In the genomic region with DNA sequence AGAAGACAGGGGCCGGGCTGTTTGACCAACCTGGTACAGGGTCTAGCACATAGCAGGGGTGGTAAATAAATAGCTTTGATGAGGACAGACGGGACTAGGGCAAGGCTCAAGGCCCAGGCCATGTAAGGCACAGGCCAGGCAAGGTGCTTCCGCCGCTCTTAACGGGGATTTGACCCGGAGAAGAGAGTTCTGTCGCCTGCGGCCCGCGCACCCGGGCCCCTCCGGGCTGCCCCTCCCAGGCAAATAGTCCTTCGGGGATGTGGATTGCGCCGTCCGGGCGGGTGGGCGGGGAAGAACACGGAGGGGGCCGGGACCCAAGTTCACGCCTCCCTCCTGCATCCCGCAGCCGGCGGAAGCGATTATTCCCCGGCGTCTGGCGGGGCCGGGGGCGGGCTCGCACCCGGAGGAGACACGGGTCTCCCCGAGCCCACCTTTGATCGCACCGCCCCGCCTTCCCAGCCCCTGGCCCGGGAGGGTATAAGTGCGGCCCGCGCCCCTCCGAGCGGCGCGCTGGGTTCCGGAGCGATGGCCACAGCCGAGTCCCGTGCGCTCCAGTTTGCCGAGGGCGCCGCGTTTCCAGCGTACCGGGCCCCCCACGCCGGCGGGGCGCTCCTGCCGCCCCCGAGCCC, we compare ENCODE assay signal across 8 cellular contexts. TPM values are rescaled to one million over a fixed set of nuclear protein-coding genes. Genes with fewer than 3 reads are reported as not detected.
A peak's percentile ranks its signal among the peaks of the same experiment; 100 is the strongest.
DNase-seq lines count a peak whose midpoint lies in the region; ATAC-seq and TF ChIP-seq lines count a peak whose summit lies in the region.

A gene (plus strand): TSS at position 508 of the 629 bp plus-strand sequence. CDS start 18 bp downstream, at position 526.

- no peaks in the 10 kb centered on the region for H3K9me3 ChIP-seq in right atrium auricular region

- H3K27ac Mint-ChIP-seq in stimulated activated effector memory CD8-positive, alpha-beta T cell treated with anti-CD3 and anti-CD28 coated beads, Interleukin-12 subunit alpha, Interleukin-12 subunit beta, amount 100 ng/mL, for 72 hours: no peak within 1 kb of the TSS

- no peak for TF ChIP-seq CTCF in WI38 (IDR thresholded peaks at IDR 0.05; ENCODE audit: low read depth, low read length)
- TF ChIP-seq CTCF in right atrium auricular region (IDR thresholded peaks at IDR 0.05): no peak

- peak; percentile 32 for ATAC-seq in HG02623 (IDR thresholded peaks at IDR 0.05; ENCODE audit: unreplicated experiment)
- peak; percentile 66 for ATAC-seq in stimulated activated effector memory CD8-positive, alpha-beta T cell treated with anti-CD3 and anti-CD28 coated beads, Interleukin-12 subunit alpha, Interleukin-12 subunit beta, amount 100 ng/mL, for 72 hours

- peaks cover 0 to 9% of the 10 kb centered on the region in 2 donors for H3K4me1 ChIP-seq in right atrium auricular region

- peak within 1 kb of the TSS; percentile 54 for H3K4me3 ChIP-seq in WI38 (ENCODE audit: low read depth, low read length)
- peak within 1 kb of the TSS; percentile 14 to 53 for H3K4me3 ChIP-seq in right atrium auricular region

- H3K4me1 Mint-ChIP-seq in stimulated activated effector memory CD8-positive, alpha-beta T cell treated with anti-CD3 and anti-CD28 coated beads, Interleukin-12 subunit alpha, Interleukin-12 subunit beta, amount 100 ng/mL, for 72 hours: no peaks in the 10 kb centered on the region

- peak; percentile 62 for DNase-seq in activated CD8-positive, alpha-beta memory T cell treated with anti-CD3 and anti-CD28 coated beads for 24 hours
- no peak for DNase-seq in activated CD8-positive, alpha-beta memory T cell treated with anti-CD3 and anti-CD28 coated beads, Interleukin-2, amount 50 U/mL, for 48 hours
- DNase-seq in right atrium auricular region (ENCODE audit: low spot score): no peak
- DNase-seq in stimulated activated effector memory CD8-positive, alpha-beta T cell treated with anti-CD3 and anti-CD28 coated beads, Interleukin-12 subunit alpha, Interleukin-12 subunit beta, amount 100 ng/mL, for 72 hours (ENCODE audit: low spot score in 2 of 2): no peak
- DNase-seq in SK-N-DZ (ENCODE audit: low spot score): no peak
- DNase-seq in NCI-H1092 treated with DMSO at 0.1 percent for 48 hours (lab: John Stamatoyannopoulos, UW): no peak

- peak within 1 kb of the TSS; percentile 69 for H3K4me3 Mint-ChIP-seq in stimulated activated effector memory CD8-positive, alpha-beta T cell treated with anti-CD3 and anti-CD28 coated beads, Interleukin-12 subunit alpha, Interleukin-12 subunit beta, amount 100 ng/mL, for 72 hours

- no peak within 1 kb of the TSS for H3K27ac ChIP-seq in right atrium auricular region

- no peaks in the 10 kb centered on the region for H3K36me3 Mint-ChIP-seq in stimulated activated effector memory CD8-positive, alpha-beta T cell treated with anti-CD3 and anti-CD28 coated beads, Interleukin-12 subunit alpha, Interleukin-12 subunit beta, amount 100 ng/mL, for 72 hours

- no peaks in the 10 kb centered on the region for H3K36me3 ChIP-seq in right atrium auricular region

- H3K9me3 Mint-ChIP-seq in stimulated activated effector memory CD8-positive, alpha-beta T cell treated with anti-CD3 and anti-CD28 coated beads, Interleukin-12 subunit alpha, Interleukin-12 subunit beta, amount 100 ng/mL, for 72 hours: no peaks in the 10 kb centered on the region

- H3K27me3 ChIP-seq in right atrium auricular region: no peaks in the 10 kb centered on the region

RNA-seq across cellular contexts. Expression of the gene that starts here (rescaled TPM):
- not detected for total RNA-seq in right atrium auricular region
- 0.10 TPM in 1 of 2 replicates, not detected in the other for polyA plus RNA-seq in SK-N-DZ (2014; cell fraction: cytosol; rRNA removed)
- 0.29 TPM in 1 of 2 replicates, not detected in the other for polyA plus RNA-seq in SK-N-DZ (2014; cell fraction: nucleus; rRNA removed)
